Comparison of ENCODE assay signal across 7 cellular contexts in genomic region chr1:89483010-89483756, GRCh38. TPM values are rescaled to one million over a fixed set of nuclear protein-coding genes. Genes with fewer than 3 reads are reported as not detected.
A peak's percentile ranks its signal among the peaks of the same experiment; 100 is the strongest.
DNase-seq lines count a peak whose midpoint lies in the region; ATAC-seq and TF ChIP-seq lines count a peak whose summit lies in the region.

No MANE protein-coding gene starts in this region.

- peaks cover 0 to 22% (median 0%) of the 10 kb centered on the region in 5 donors for H3K36me3 Mint-ChIP-seq in naive thymus-derived CD4-positive, alpha-beta T cell
- no peaks in the 10 kb centered on the region for H3K36me3 Mint-ChIP-seq in stimulated activated effector memory CD8-positive, alpha-beta T cell treated with anti-CD3 and anti-CD28 coated beads, Interleukin-12 subunit alpha, Interleukin-12 subunit beta, amount 100 ng/mL, for 72 hours

- H3K36me3 ChIP-seq in OCI-LY3 (replicated peaks; ENCODE audit: low read depth, low read length): no peaks in the 10 kb centered on the region
- no peaks in the 10 kb centered on the region for H3K36me3 ChIP-seq in naive thymus-derived CD4-positive, alpha-beta T cell (ENCODE audit: control insufficient read depth in 2 of 3, insufficient read depth in 3 of 3, low read length in 3 of 3)

- no peaks in the 10 kb centered on the region for H3K79me2 ChIP-seq in OCI-LY3 (ENCODE audit: low read length)

- H3K27me3 ChIP-seq in OCI-LY3 (ENCODE audit: low read depth, low read length): no peaks in the 10 kb centered on the region
- no peaks in the 10 kb centered on the region for H3K27me3 ChIP-seq in naive thymus-derived CD4-positive, alpha-beta T cell (ENCODE audit: control insufficient read depth in 2 of 2, insufficient read depth in 2 of 2, low read length in 2 of 2)

- H3K9ac ChIP-seq in OCI-LY3 (ENCODE audit: low read length): no peak overlapping the region

- peak; percentile 72 for TF ChIP-seq CTCF in OCI-LY3 (IDR thresholded peaks at IDR 0.05; ENCODE audit: low read depth, low read length)

- DNase-seq in KBM-7 (peak; percentile 85), activated T-cell treated with anti-CD3 and anti-CD28 coated beads for 1 hour (ENCODE audit: low read depth) (peak; percentile 74)
- peak; percentile 37 to 77 (median 67) for DNase-seq in naive thymus-derived CD4-positive, alpha-beta T cell
- peak; percentile 55 to 79 for DNase-seq in stimulated activated effector memory CD8-positive, alpha-beta T cell treated with anti-CD3 and anti-CD28 coated beads, Interleukin-12 subunit alpha, Interleukin-12 subunit beta, amount 100 ng/mL, for 72 hours (ENCODE audit: low spot score in 2 of 2)

- H3K4me1 Mint-ChIP-seq in naive thymus-derived CD4-positive, alpha-beta T cell: peaks cover 0 to 18% (median 9%) of the 10 kb centered on the region in 7 donors
- H3K4me1 Mint-ChIP-seq in stimulated activated effector memory CD8-positive, alpha-beta T cell treated with anti-CD3 and anti-CD28 coated beads, Interleukin-12 subunit alpha, Interleukin-12 subunit beta, amount 100 ng/mL, for 72 hours: peaks cover 4% of the 10 kb centered on the region

- H3K4me1 ChIP-seq in OCI-LY3 (ENCODE audit: low read length): no peaks in the 10 kb centered on the region
- H3K4me1 ChIP-seq in naive thymus-derived CD4-positive, alpha-beta T cell (ENCODE audit: control insufficient read depth in 2 of 2, insufficient read depth in 2 of 2, low read length in 2 of 2): no peaks in the 10 kb centered on the region

- no peaks in the 10 kb centered on the region for H3K9me3 ChIP-seq in OCI-LY3 (ENCODE audit: insufficient read depth, low read length)
- peaks cover 0 to 12% (median 0%) of the 10 kb centered on the region in 3 experiments for H3K9me3 ChIP-seq in naive thymus-derived CD4-positive, alpha-beta T cell (ENCODE audit: control insufficient read depth in 2 of 3, low read length in 3 of 3)

- in situ Hi-C loops in KBM-7 (cut with MboI; ENCODE audit: low pct_unique_long_range_greater_than_20kb, low sequenced_read_pairs): no loop called here

- H3K4me3 Mint-ChIP-seq in naive thymus-derived CD4-positive, alpha-beta T cell: no peak overlapping the region
- H3K4me3 Mint-ChIP-seq in stimulated activated effector memory CD8-positive, alpha-beta T cell treated with anti-CD3 and anti-CD28 coated beads, Interleukin-12 subunit alpha, Interleukin-12 subunit beta, amount 100 ng/mL, for 72 hours: no peak overlapping the region

- intact Hi-C loops in naive thymus-derived CD4-positive, alpha-beta T cell (cut with micrococcal nuclease): loop anchor here (1.0 to 2.0 kb wide), 13 partner anchors 41 to 512 kb away; partner anchors contain the start of genes LRRC8B (in 2 of the 2) and ZNF326 (in 1 of the 2)

- H2AFZ ChIP-seq in OCI-LY3 (ENCODE audit: low read depth, low read length): no peak overlapping the region

- H3K4me3 ChIP-seq in OCI-LY3 (ENCODE audit: low read length): no peak overlapping the region
- H3K4me3 ChIP-seq in naive thymus-derived CD4-positive, alpha-beta T cell (ENCODE audit: low read length): no peak overlapping the region

- no peak overlapping the region for H3K4me2 ChIP-seq in OCI-LY3 (ENCODE audit: low read length)

- ATAC-seq in GM18502 (IDR thresholded peaks at IDR 0.05; ENCODE audit: poor library complexity, unreplicated experiment) (peak; percentile 59), esophagus mucosa (peak; percentile 80)
- ATAC-seq in naive thymus-derived CD4-positive, alpha-beta T cell: peak; percentile 97
- ATAC-seq in stimulated activated effector memory CD8-positive, alpha-beta T cell treated with anti-CD3 and anti-CD28 coated beads, Interleukin-12 subunit alpha, Interleukin-12 subunit beta, amount 100 ng/mL, for 72 hours: peak; percentile 91

- CTCF ChIA-PET in naive thymus-derived CD4-positive, alpha-beta T cell (lab: Charles Lee): interaction anchor here (0.7 to 5.3 kb wide), 19 partner anchors 14 to 318 kb away, joined by 3 to 83 read pairs (median 4); no protein-coding TSS in a partner anchor

- POLR2A ChIA-PET in naive thymus-derived CD4-positive, alpha-beta T cell (lab: Charles Lee): interaction anchor here (0.6 to 1.4 kb wide), 4 partner anchors 126 to 529 kb away, joined by 3 to 10 read pairs (median 4); no protein-coding TSS in a partner anchor

- H3K27ac Mint-ChIP-seq in naive thymus-derived CD4-positive, alpha-beta T cell: no peak overlapping the region
- no peak overlapping the region for H3K27ac Mint-ChIP-seq in stimulated activated effector memory CD8-positive, alpha-beta T cell treated with anti-CD3 and anti-CD28 coated beads, Interleukin-12 subunit alpha, Interleukin-12 subunit beta, amount 100 ng/mL, for 72 hours

- peaks cover 0 to 23% (median 4%) of the 10 kb centered on the region in 11 donors for H3K9me3 Mint-ChIP-seq in naive thymus-derived CD4-positive, alpha-beta T cell
- H3K9me3 Mint-ChIP-seq in stimulated activated effector memory CD8-positive, alpha-beta T cell treated with anti-CD3 and anti-CD28 coated beads, Interleukin-12 subunit alpha, Interleukin-12 subunit beta, amount 100 ng/mL, for 72 hours: peaks cover 5% of the 10 kb centered on the region

- H3K27me3 Mint-ChIP-seq in naive thymus-derived CD4-positive, alpha-beta T cell: peaks cover 0 to 5% (median 0%) of the 10 kb centered on the region in 5 donors

- H4K20me1 ChIP-seq in OCI-LY3 (ENCODE audit: insufficient read depth, low read length): no peaks in the 10 kb centered on the region

- no peak overlapping the region for H3K27ac ChIP-seq in OCI-LY3 (ENCODE audit: low read length)
- H3K27ac ChIP-seq in naive thymus-derived CD4-positive, alpha-beta T cell (ENCODE audit: low read depth, low read length): no peak overlapping the region

RNA-seq across cellular contexts. Expression of gene LRRC8B, which starts 41.4 kb away (rescaled TPM):
- total RNA-seq in esophagus mucosa: 19.6 TPM
- total RNA-seq in naive thymus-derived CD4-positive, alpha-beta T cell: 10 to 100 TPM in 4 of 5 experiments, 1 to 10 TPM in 1; 8.8 to 23.0 (median 17.1) TPM
- polyA plus RNA-seq in naive thymus-derived CD4-positive, alpha-beta T cell: 10 to 100 TPM; 15.7 to 16.2 TPM
